In the genomic region with DNA sequence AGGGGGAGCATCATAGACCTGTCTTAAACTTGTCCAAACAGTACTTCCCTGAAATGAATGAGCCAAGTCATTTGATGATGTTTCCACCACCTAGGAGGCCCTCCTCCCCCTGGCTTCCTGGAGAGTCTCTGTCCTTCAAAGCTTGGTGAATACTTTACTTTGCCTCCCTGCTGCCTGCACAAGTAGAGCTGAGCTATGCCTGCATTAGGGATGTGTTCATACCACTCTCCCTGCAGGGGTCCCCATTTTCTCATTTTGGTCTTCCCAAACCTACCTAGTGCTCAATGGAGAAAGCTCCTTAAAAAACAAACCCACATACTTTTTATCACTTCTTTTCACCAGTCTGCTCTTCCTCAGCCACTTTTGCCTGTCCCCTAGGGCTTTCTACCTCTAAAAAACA, we compare ENCODE assay signal across 11 cellular contexts. TPM values are rescaled to one million over a fixed set of nuclear protein-coding genes. Genes with fewer than 3 reads are reported as not detected.
DNase-seq lines count a peak whose midpoint lies in the region; ATAC-seq and TF ChIP-seq lines count a peak whose summit lies in the region.
"Had no signal": no experiment of that assay in that cellular context is flagged by ENCODE, and none has a peak within 500 bp of the region (broad histone marks: within the 10 kb centered on the region; RNA-seq: fewer than 3 reads in every experiment).

No MANE protein-coding gene starts in this region.

- TF ChIP-seq CTCF in endothelial cell (IDR thresholded peaks at IDR 0.05; ENCODE audit: unreplicated experiment) (no peak), tibial nerve (IDR thresholded peaks at IDR 0.05) (no peak)

- H3K36me3 ChIP-seq in tibial nerve: peaks cover 0 to 33% (median 0%) of the 10 kb centered on the region in 3 donors

- H3K4me3 Mint-ChIP-seq in activated CD8-positive, alpha-beta memory T cell treated with anti-CD3 and anti-CD28 coated beads, Interleukin-2, amount 10 ng/mL, durations not matched to agents 7 days and 5 days: no peak overlapping the region
- H3K4me3 Mint-ChIP-seq in endothelial cell (ENCODE audit: unreplicated experiment): no peak overlapping the region
- H3K4me3 Mint-ChIP-seq: nephron had no signal

- H3K27ac ChIP-seq in tibial nerve: no peak overlapping the region

- ATAC-seq in activated CD8-positive, alpha-beta memory T cell treated with anti-CD3 and anti-CD28 coated beads, Interleukin-2, amount 10 ng/mL, durations not matched to agents 7 days and 5 days: no peak
- ATAC-seq in GM21447 (IDR thresholded peaks at IDR 0.05; ENCODE audit: unreplicated experiment): no peak

- peaks cover 0 to 17% (median 2%) of the 10 kb centered on the region in 4 donors for H3K4me1 ChIP-seq in tibial nerve

- no peak for TF ChIP-seq POLR2A in tibial nerve (IDR thresholded peaks at IDR 0.05)

- no peaks in the 10 kb centered on the region for H3K9me3 Mint-ChIP-seq in activated CD8-positive, alpha-beta memory T cell treated with anti-CD3 and anti-CD28 coated beads, Interleukin-2, amount 10 ng/mL, durations not matched to agents 7 days and 5 days (ENCODE audit: low read depth)
- no peaks in the 10 kb centered on the region for H3K9me3 Mint-ChIP-seq in endothelial cell (ENCODE audit: unreplicated experiment)
- H3K9me3 Mint-ChIP-seq: nephron had no signal

- no peak for TF ChIP-seq EP300 in tibial nerve (IDR thresholded peaks at IDR 0.05)

- no peaks in the 10 kb centered on the region for H3K27me3 Mint-ChIP-seq in activated CD8-positive, alpha-beta memory T cell treated with anti-CD3 and anti-CD28 coated beads, Interleukin-2, amount 10 ng/mL, durations not matched to agents 7 days and 5 days
- H3K27me3 Mint-ChIP-seq in endothelial cell (ENCODE audit: unreplicated experiment): peaks cover 2% of the 10 kb centered on the region

- H3K4me3 ChIP-seq in tibial nerve: no peak overlapping the region

- H3K36me3 Mint-ChIP-seq in activated CD8-positive, alpha-beta memory T cell treated with anti-CD3 and anti-CD28 coated beads, Interleukin-2, amount 10 ng/mL, durations not matched to agents 7 days and 5 days: peaks cover 16% of the 10 kb centered on the region
- H3K36me3 Mint-ChIP-seq in endothelial cell (ENCODE audit: low read depth, unreplicated experiment): peaks cover 6% of the 10 kb centered on the region

- CTCF ChIA-PET in activated CD8-positive, alpha-beta memory T cell treated with anti-CD3 and anti-CD28 coated beads, Interleukin-2, amount 10 ng/mL, durations not matched to agents 7 days and 5 days (lab: Charles Lee): interaction anchor here (0.6 to 1.6 kb wide), 7 partner anchors 10 to 249 kb away, joined by 3 to 6 read pairs (median 3); no protein-coding TSS in a partner anchor

- DNase-seq in activated CD8-positive, alpha-beta memory T cell treated with anti-CD3 and anti-CD28 coated beads, Interleukin-2, amount 50 U/mL, for 48 hours: peak; percentile 41
- no peak for DNase-seq in activated CD8-positive, alpha-beta memory T cell treated with anti-CD3 and anti-CD28 coated beads, Interleukin-2, amount 10 ng/mL, durations not matched to agents 7 days and 5 days
- DNase-seq in OCI-M1 (lab: John Stamatoyannopoulos, UW) (peak; percentile 47), endothelial cell (ENCODE audit: low spot score) (peak; percentile 24), DMS79 treated with DMSO at 0.1 percent for 48 hours (lab: John Stamatoyannopoulos, UW) (no peak), tibial nerve (ENCODE audit: low spot score in 2 of 2) (no peak)
- DNase-seq in stimulated activated CD8-positive, alpha-beta memory T cell treated with anti-CD3 and anti-CD28 coated beads, Interleukin-4, amount 100 ng/mL, for 48 hours: peak; percentile 20
- DNase-seq: GOT3, NCI-H1105 had no signal

- H3K27ac Mint-ChIP-seq in activated CD8-positive, alpha-beta memory T cell treated with anti-CD3 and anti-CD28 coated beads, Interleukin-2, amount 10 ng/mL, durations not matched to agents 7 days and 5 days: no peak overlapping the region
- no peak overlapping the region for H3K27ac Mint-ChIP-seq in endothelial cell (ENCODE audit: unreplicated experiment)
- H3K27ac Mint-ChIP-seq: nephron had no signal

- H3K27me3 ChIP-seq in tibial nerve: no peaks in the 10 kb centered on the region

- H3K4me1 Mint-ChIP-seq in activated CD8-positive, alpha-beta memory T cell treated with anti-CD3 and anti-CD28 coated beads, Interleukin-2, amount 10 ng/mL, durations not matched to agents 7 days and 5 days: peaks cover 44% of the 10 kb centered on the region
- H3K4me1 Mint-ChIP-seq in endothelial cell (ENCODE audit: unreplicated experiment): peaks cover 2% of the 10 kb centered on the region

- H3K9me3 ChIP-seq in tibial nerve: no peaks in the 10 kb centered on the region

RNA-seq across cellular contexts. Expression of gene CCNI2, which starts 7.7 kb away (rescaled TPM):
- 10 to 100 TPM; 16.7 to 52.5 TPM for total RNA-seq in activated CD8-positive, alpha-beta memory T cell treated with anti-CD3 and anti-CD28 coated beads, Interleukin-2, amount 10 ng/mL, durations not matched to agents 7 days and 5 days
- total RNA-seq in endothelial cell (ENCODE audit: unreplicated experiment): not detected
- not detected for total RNA-seq in tibial nerve

RNA-seq across cellular contexts. Expression of gene KIF3A, which starts 17.6 kb away (rescaled TPM):
- 10 to 100 TPM; 18.2 to 38.8 TPM for total RNA-seq in activated CD8-positive, alpha-beta memory T cell treated with anti-CD3 and anti-CD28 coated beads, Interleukin-2, amount 10 ng/mL, durations not matched to agents 7 days and 5 days
- total RNA-seq in endothelial cell (ENCODE audit: unreplicated experiment): 11.5 TPM
- total RNA-seq in tibial nerve: 10 to 100 TPM in 3 of 4 donors, 1 to 10 TPM in 1; 8.4 to 11.6 (median 10.7) TPM

RNA-seq across cellular contexts. Expression of gene SEPTIN8, which starts 22.1 kb away (rescaled TPM):
- total RNA-seq in activated CD8-positive, alpha-beta memory T cell treated with anti-CD3 and anti-CD28 coated beads, Interleukin-2, amount 10 ng/mL, durations not matched to agents 7 days and 5 days: 10 to 100 TPM; 43.7 to 57.3 TPM
- total RNA-seq in endothelial cell (ENCODE audit: unreplicated experiment) (22.8 TPM), tibial nerve (10 to 100 TPM; 38.5 to 48.3 (median 44.2) TPM)

RNA-seq across cellular contexts. Expression of gene SOWAHA, which starts 58.2 kb away (rescaled TPM):
- total RNA-seq in activated CD8-positive, alpha-beta memory T cell treated with anti-CD3 and anti-CD28 coated beads, Interleukin-2, amount 10 ng/mL, durations not matched to agents 7 days and 5 days: under 1 TPM in 1 of 2 experiments, not detected in 1; 0.42 TPM
- total RNA-seq in endothelial cell (ENCODE audit: unreplicated experiment) (not detected), tibial nerve (1 to 10 TPM in 2 of 4 donors, under 1 TPM in 2; 0.44 to 2.9 (median 0.99) TPM)

Comparison
In these comparisons a context has a peak if more than half of its experiments do, and no peak if none do; other contexts are left out.
1. DNase-seq: peak in activated CD8-positive, alpha-beta memory T cell treated with anti-CD3 and anti-CD28 coated beads, Interleukin-2, amount 50 U/mL, for 48 hours (single experiment), OCI-M1 (single experiment), endothelial cell (single experiment) and stimulated activated CD8-positive, alpha-beta memory T cell treated with anti-CD3 and anti-CD28 coated beads, Interleukin-4, amount 100 ng/mL, for 48 hours (single experiment); none in activated CD8-positive, alpha-beta memory T cell treated with anti-CD3 and anti-CD28 coated beads, Interleukin-2, amount 10 ng/mL, durations not matched to agents 7 days and 5 days (single experiment), DMS79 treated with DMSO at 0.1 percent for 48 hours (single experiment) and tibial nerve (0 of 2).
2. RNA of gene CCNI2, which starts 7.7 kb away (total RNA-seq): 16.7 to 52.5 TPM in activated CD8-positive, alpha-beta memory T cell treated with anti-CD3 and anti-CD28 coated beads, Interleukin-2, amount 10 ng/mL, durations not matched to agents 7 days and 5 days; not detected in endothelial cell (single experiment) and not detected in tibial nerve; every median in the first group is over 10 times any median in the second.